Comparison of ENCODE assay signal across 13 cellular contexts in the genomic region with DNA sequence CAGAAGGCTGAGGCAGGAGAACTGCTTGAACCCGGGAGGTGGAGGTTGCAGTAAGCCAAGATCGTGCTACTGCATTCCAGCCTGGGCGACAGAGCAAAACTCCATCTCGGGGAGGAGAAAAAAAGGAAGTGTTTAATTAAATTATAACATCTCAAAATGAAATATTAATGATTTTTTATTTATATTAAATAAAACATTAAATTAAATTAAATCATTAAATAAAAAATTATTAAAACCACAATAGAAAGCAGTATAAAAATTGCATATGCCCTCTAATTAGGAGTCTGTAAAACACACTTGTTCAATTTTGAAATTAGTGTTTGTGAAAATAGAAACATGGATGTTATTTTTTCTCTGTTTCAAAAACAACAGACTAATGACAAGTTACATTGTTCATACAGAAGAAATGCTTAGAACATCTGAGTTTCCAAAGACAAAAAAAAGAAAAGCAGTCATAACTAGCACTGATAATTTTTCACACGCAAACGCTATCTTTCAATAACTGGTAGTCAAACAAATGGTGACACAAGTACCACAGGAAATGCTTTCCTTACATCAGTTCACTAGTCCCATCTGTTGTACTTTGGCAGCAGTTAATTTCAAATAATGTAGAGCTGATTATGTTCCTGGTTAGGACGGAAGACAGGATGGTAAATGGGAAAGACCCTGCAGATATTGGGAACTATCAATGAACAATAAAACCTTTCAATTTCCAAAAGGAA.
"Had no signal": no experiment of that assay in that cellular context is flagged by ENCODE, and none has a peak within 500 bp of the region (broad histone marks: within the 10 kb centered on the region; RNA-seq: fewer than 3 reads in every experiment).

No MANE protein-coding gene starts in this region.

- ATAC-seq: activated T-helper 17 cell treated with anti-CD3 and anti-CD28 coated beads, Interleukin-2, amount 50 U/mL, for 72 hours; left colon; stimulated activated effector memory CD8-positive, alpha-beta T cell treated with anti-CD3 and anti-CD28 coated beads, Interleukin-12 subunit alpha, Interleukin-12 subunit beta, amount 100 ng/mL, for 72 hours had no signal

- H3K4me3 Mint-ChIP-seq: activated CD4-positive, alpha-beta T cell treated with anti-CD3 and anti-CD28 coated beads, Interleukin-2, amount 10 ng/mL, durations not matched to agents 24 days and 14 days; activated naive CD4-positive, alpha-beta T cell treated with anti-CD3 and anti-CD28 coated beads, Interleukin-2, amount 10 ng/mL, durations not matched to agents 7 days and 5 days; activated T-helper 17 cell treated with anti-CD3 and anti-CD28 coated beads, Interleukin-2, amount 50 U/mL, for 72 hours; dendritic cell treated with granulocyte-macrophage colony-stimulating factor and Interleukin-4, amounts not matched to agents 40 ng/mL and 50 ng/mL, for 4 days; immature natural killer cell; stimulated activated effector memory CD8-positive, alpha-beta T cell treated with anti-CD3 and anti-CD28 coated beads, Interleukin-12 subunit alpha, Interleukin-12 subunit beta, amount 100 ng/mL, for 72 hours had no signal

- DNase-seq: activated CD4-positive, alpha-beta T cell treated with anti-CD3 and anti-CD28 coated beads, Interleukin-2, amount 10 ng/mL, durations not matched to agents 24 days and 14 days; activated CD8-positive, alpha-beta memory T cell treated with anti-CD3 and anti-CD28 coated beads for 24 hours; activated naive CD4-positive, alpha-beta T cell treated with anti-CD3 and anti-CD28 coated beads, Interleukin-2, amount 10 ng/mL, durations not matched to agents 7 days and 5 days; central memory CD4-positive, alpha-beta T cell; immature natural killer cell; left colon; naive B cell; posterior cingulate gyrus; T1000; thyroid gland had no signal

- H3K9me3 Mint-ChIP-seq: activated CD4-positive, alpha-beta T cell treated with anti-CD3 and anti-CD28 coated beads, Interleukin-2, amount 10 ng/mL, durations not matched to agents 24 days and 14 days; activated naive CD4-positive, alpha-beta T cell treated with anti-CD3 and anti-CD28 coated beads, Interleukin-2, amount 10 ng/mL, durations not matched to agents 7 days and 5 days; activated T-helper 17 cell treated with anti-CD3 and anti-CD28 coated beads, Interleukin-2, amount 50 U/mL, for 72 hours; dendritic cell treated with granulocyte-macrophage colony-stimulating factor and Interleukin-4, amounts not matched to agents 40 ng/mL and 50 ng/mL, for 4 days; immature natural killer cell; naive B cell; stimulated activated effector memory CD8-positive, alpha-beta T cell treated with anti-CD3 and anti-CD28 coated beads, Interleukin-12 subunit alpha, Interleukin-12 subunit beta, amount 100 ng/mL, for 72 hours had no signal

- H3K27ac Mint-ChIP-seq: activated CD4-positive, alpha-beta T cell treated with anti-CD3 and anti-CD28 coated beads, Interleukin-2, amount 10 ng/mL, durations not matched to agents 24 days and 14 days; activated naive CD4-positive, alpha-beta T cell treated with anti-CD3 and anti-CD28 coated beads, Interleukin-2, amount 10 ng/mL, durations not matched to agents 7 days and 5 days; activated T-helper 17 cell treated with anti-CD3 and anti-CD28 coated beads, Interleukin-2, amount 50 U/mL, for 72 hours; dendritic cell treated with granulocyte-macrophage colony-stimulating factor and Interleukin-4, amounts not matched to agents 40 ng/mL and 50 ng/mL, for 4 days; immature natural killer cell; stimulated activated effector memory CD8-positive, alpha-beta T cell treated with anti-CD3 and anti-CD28 coated beads, Interleukin-12 subunit alpha, Interleukin-12 subunit beta, amount 100 ng/mL, for 72 hours had no signal

- H3K36me3 Mint-ChIP-seq: activated naive CD4-positive, alpha-beta T cell treated with anti-CD3 and anti-CD28 coated beads, Interleukin-2, amount 10 ng/mL, durations not matched to agents 7 days and 5 days; immature natural killer cell; naive B cell; stimulated activated effector memory CD8-positive, alpha-beta T cell treated with anti-CD3 and anti-CD28 coated beads, Interleukin-12 subunit alpha, Interleukin-12 subunit beta, amount 100 ng/mL, for 72 hours had no signal

- H3K27me3 Mint-ChIP-seq: activated CD4-positive, alpha-beta T cell treated with anti-CD3 and anti-CD28 coated beads, Interleukin-2, amount 10 ng/mL, durations not matched to agents 24 days and 14 days; activated naive CD4-positive, alpha-beta T cell treated with anti-CD3 and anti-CD28 coated beads, Interleukin-2, amount 10 ng/mL, durations not matched to agents 7 days and 5 days; activated T-helper 17 cell treated with anti-CD3 and anti-CD28 coated beads, Interleukin-2, amount 50 U/mL, for 72 hours; dendritic cell treated with granulocyte-macrophage colony-stimulating factor and Interleukin-4, amounts not matched to agents 40 ng/mL and 50 ng/mL, for 4 days; naive B cell had no signal
